In the genomic region with DNA sequence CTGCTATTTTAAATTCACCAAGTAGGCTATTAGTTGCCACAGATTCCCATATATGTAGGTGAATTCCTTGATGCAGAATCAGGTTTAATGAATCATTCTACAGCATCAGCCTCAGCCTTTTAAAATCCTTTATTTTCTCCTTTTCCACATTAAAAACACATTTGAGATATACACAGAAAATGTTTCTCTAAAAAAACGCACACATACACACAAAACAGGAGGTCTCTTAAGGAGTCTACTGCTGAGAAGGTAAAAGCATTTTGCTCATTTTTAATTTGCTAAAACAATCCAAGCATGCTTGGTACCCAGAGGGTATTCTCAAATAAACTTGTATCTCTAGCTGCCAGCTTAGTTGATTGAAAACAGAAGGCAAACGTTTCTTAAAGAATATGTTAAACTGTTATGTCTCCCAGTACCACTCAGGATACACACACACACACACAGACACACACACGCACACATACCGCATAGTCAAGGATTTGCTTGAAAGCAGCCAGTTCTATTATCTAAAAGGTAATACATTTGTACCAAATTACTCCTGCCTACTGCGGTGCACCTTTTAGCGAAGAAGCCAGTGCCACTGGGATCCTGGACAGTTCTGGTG, we compare ENCODE assay signal across 11 cellular contexts.
DNase-seq lines count a peak whose midpoint lies in the region; ATAC-seq, FAIRE-seq and TF ChIP-seq lines count a peak whose summit lies in the region.
"Had no signal": no experiment of that assay in that cellular context is flagged by ENCODE, and none has a peak within 500 bp of the region (broad histone marks: within the 10 kb centered on the region; RNA-seq: fewer than 3 reads in every experiment).

No MANE protein-coding gene starts in this region.

- DNase-seq in heart right ventricle = no peak
- no peak for DNase-seq in left cardiac atrium
- DNase-seq in HTR-8/SVneo (ENCODE audit: insufficient read length, low spot score) = no peak
- no peak for DNase-seq in HuH-7.5 (ENCODE audit: low spot score)
- DNase-seq: activated effector memory CD4-positive, alpha-beta T cell treated with Interleukin-2 at 50 U/mL for 16 hours; DMS79 had no signal

- no peak for FAIRE-seq in HTR-8/SVneo (lab: Jason Lieb, UNC)

- H3K4me3 ChIP-seq in heart right ventricle (peak overlapping the region; percentile 60 to 85 (median 78)), duodenal mucosa (ENCODE audit: low read depth in 1 of 2, low read length in 2 of 2) (peak overlapping the region; percentile 34 to 61), muscle layer of colon (ENCODE audit: low read depth in 1 of 2, low read length in 2 of 2) (peak overlapping the region; percentile 55 to 56), urinary bladder (ENCODE audit: low read depth, low read length) (peak overlapping the region; percentile 98)

- no peaks in the 10 kb centered on the region for H3K9me3 ChIP-seq in heart right ventricle
- H3K9me3 ChIP-seq in duodenal mucosa (ENCODE audit: control insufficient read depth in 1 of 2, low read length in 2 of 2) = no peaks in the 10 kb centered on the region
- no peaks in the 10 kb centered on the region for H3K9me3 ChIP-seq in muscle layer of colon (ENCODE audit: low read length)
- H3K9me3 ChIP-seq: HAP-1 had no signal

- no peak overlapping the region for H3K9ac ChIP-seq in duodenal mucosa (ENCODE audit: low read depth in 1 of 2, low read length in 2 of 2)
- H3K9ac ChIP-seq in muscle layer of colon (ENCODE audit: low read length) = peak overlapping the region; percentile 22

- peaks cover 2 to 30% (median 18%) of the 10 kb centered on the region in 9 donors for H3K4me1 ChIP-seq in heart right ventricle
- H3K4me1 ChIP-seq in duodenal mucosa (ENCODE audit: control insufficient read depth in 1 of 2, insufficient read depth in 2 of 2, low read length in 2 of 2) = peaks cover 12% of the 10 kb centered on the region in 2 donors
- peaks cover 22% of the 10 kb centered on the region for H3K4me1 ChIP-seq in muscle layer of colon (ENCODE audit: insufficient read depth, low read length)
- H3K4me1 ChIP-seq in urinary bladder (ENCODE audit: insufficient read depth) = no peaks in the 10 kb centered on the region

- no peaks in the 10 kb centered on the region for H3K36me3 ChIP-seq in heart right ventricle
- no peaks in the 10 kb centered on the region for H3K36me3 ChIP-seq in duodenal mucosa (ENCODE audit: control insufficient read depth in 1 of 2, insufficient read depth in 2 of 2, low read length in 2 of 2)
- no peaks in the 10 kb centered on the region for H3K36me3 ChIP-seq in muscle layer of colon (ENCODE audit: insufficient read depth, low read length)
- no peaks in the 10 kb centered on the region for H3K36me3 ChIP-seq in urinary bladder (ENCODE audit: insufficient read depth)
- H3K36me3 ChIP-seq: HAP-1 had no signal

- WGBS in heart right ventricle, 2 donors = 11% methylated on average over 6 of the region's 6 CpGs
- WGBS in urinary bladder = 7% methylated on average over 6 of the region's 6 CpGs

- intact Hi-C loops in heart right ventricle (cut with DNase I) (loop anchor here in 6 of 10 donors (5.0 to 10.0 kb wide), 7 partner anchors 90 to 1310 kb away; a partner anchor contains a TSS), left cardiac atrium (cut with DNase I) (loop anchor here (5.0 to 10.0 kb wide), 3 partner anchors 110 to 260 kb away; a partner anchor contains a TSS)

- H3K27me3 ChIP-seq in heart right ventricle (peaks cover 0 to 72% (median 0%) of the 10 kb centered on the region in 7 donors), duodenal mucosa (ENCODE audit: control insufficient read depth in 1 of 2, insufficient read depth in 2 of 2, low read length in 2 of 2) (peaks cover 23 to 36% of the 10 kb centered on the region in 2 donors), muscle layer of colon (ENCODE audit: control insufficient read depth in 1 of 2, insufficient read depth in 2 of 2, low read length in 2 of 2) (no peaks in the 10 kb centered on the region)

- peak overlapping the region in 8 of 10 donors; percentile 31 to 95 (median 88) for H3K27ac ChIP-seq in heart right ventricle
- H3K27ac ChIP-seq in duodenal mucosa (ENCODE audit: low read depth, low read length) = no peak overlapping the region
- H3K27ac ChIP-seq in muscle layer of colon (ENCODE audit: low read depth, low read length) = no peak overlapping the region
- H3K27ac ChIP-seq in urinary bladder (ENCODE audit: low read depth) = no peak overlapping the region

- ATAC-seq in heart right ventricle (peak in 3 of 8 donors; percentile 9 to 20 (median 19)), left cardiac atrium (no peak), HG02623 (IDR thresholded peaks at IDR 0.05; ENCODE audit: unreplicated experiment) (no peak)

- TF ChIP-seq CTCF in heart right ventricle (IDR thresholded peaks at IDR 0.05) = no peak

Comparison
In these comparisons a context has a peak if more than half of its experiments do, and no peak if none do; other contexts are left out.
1. H3K27ac ChIP-seq: peak in heart right ventricle (8 of 10); none in duodenal mucosa (single experiment), muscle layer of colon (single experiment) and urinary bladder (single experiment).
2. H3K4me3 ChIP-seq: peak in every context shown above with its lines; median percentile 98 in urinary bladder; 78 in heart right ventricle; 56 in muscle layer of colon; 48 in duodenal mucosa.